ENCODE assay signal across 8 cellular contexts in the genomic region with DNA sequence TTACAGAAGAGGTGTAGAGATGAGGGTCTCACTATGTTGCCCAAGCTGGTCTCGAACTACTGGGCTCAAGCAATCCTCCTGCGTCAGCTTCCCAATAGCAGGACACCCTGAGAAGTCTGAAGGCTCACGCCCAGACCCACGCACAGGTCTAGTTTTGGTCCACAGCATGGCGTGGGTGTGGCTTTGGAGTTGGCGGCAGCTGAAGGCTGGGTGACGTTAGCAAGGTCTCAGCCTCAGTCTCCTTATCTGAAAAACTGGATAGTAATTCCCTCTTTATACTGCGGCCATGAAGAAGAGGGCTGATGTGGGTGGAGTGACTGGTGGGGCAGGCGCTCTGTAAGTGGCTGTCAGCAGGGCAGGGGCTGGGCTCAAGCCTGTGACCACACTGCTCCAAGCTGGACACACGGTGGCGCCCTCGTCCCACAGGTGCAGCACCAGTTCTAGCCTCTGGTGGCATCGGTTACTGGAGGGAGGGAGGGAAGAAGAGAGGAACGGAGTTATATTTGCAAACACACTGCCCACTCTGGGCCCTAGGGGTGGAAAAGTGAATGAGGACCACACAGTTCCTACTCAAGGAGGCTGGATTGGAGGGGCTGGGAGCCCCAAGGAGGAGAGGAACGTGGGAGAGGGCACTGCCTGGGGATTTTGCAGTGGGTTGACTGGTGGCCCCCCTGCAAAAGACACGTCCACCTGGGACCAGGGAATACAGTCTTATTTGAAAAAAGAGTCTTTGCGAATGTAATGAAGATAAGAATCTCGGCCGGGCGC. TPM values are rescaled to one million over a fixed set of nuclear protein-coding genes. Genes with fewer than 3 reads are reported as not detected.
DNase-seq lines count a peak whose midpoint lies in the region; TF ChIP-seq lines count a peak whose summit lies in the region.

No MANE protein-coding gene starts in this region.

- H3K4me3 ChIP-seq in HAP-1 (no peak overlapping the region), trophoblast cell (ENCODE audit: low read depth, low read length) (no peak overlapping the region), transverse colon (no peak overlapping the region)

- no peak for TF ChIP-seq EP300 in transverse colon (IDR thresholded peaks at IDR 0.05; ENCODE audit: low read depth)

- no peak overlapping the region for H3K4me2 ChIP-seq in trophoblast cell (ENCODE audit: low read length)

- peak overlapping the region; percentile 72 for H2AFZ ChIP-seq in trophoblast cell (ENCODE audit: insufficient read depth, low read length, poor library complexity)

- H3K9me3 ChIP-seq in HAP-1, result no peaks in the 10 kb centered on the region
- no peaks in the 10 kb centered on the region for H3K9me3 ChIP-seq in trophoblast cell (ENCODE audit: insufficient read depth, low read depth, low read length)
- H3K9me3 ChIP-seq in transverse colon, result no peaks in the 10 kb centered on the region

- no peak for TF ChIP-seq POLR2A in transverse colon (IDR thresholded peaks at IDR 0.05)

- H3K4ac ChIP-seq in trophoblast cell (ENCODE audit: low read depth, low read length), result no peak overlapping the region

- no peaks in the 10 kb centered on the region for H3K36me3 ChIP-seq in HAP-1 (replicated peaks)
- H3K36me3 ChIP-seq in trophoblast cell (ENCODE audit: control insufficient read depth in 1 of 2, insufficient read depth in 2 of 2, low read length in 2 of 2), result no peaks in the 10 kb centered on the region
- no peaks in the 10 kb centered on the region for H3K36me3 ChIP-seq in transverse colon

- no peak overlapping the region for H4K91ac ChIP-seq in trophoblast cell (ENCODE audit: low read depth, low read length)

- peak overlapping the region; percentile 74 for H2BK120ac ChIP-seq in trophoblast cell (ENCODE audit: insufficient read depth, low read length, poor library complexity)

- peak; percentile 93 to 100 (median 94) for TF ChIP-seq CTCF in transverse colon (IDR thresholded peaks at IDR 0.05)

- H3K14ac ChIP-seq in trophoblast cell (ENCODE audit: low read length), result no peak overlapping the region

- peaks cover 67% of the 10 kb centered on the region for H3K27me3 Mint-ChIP-seq in activated naive CD4-positive, alpha-beta T cell treated with anti-CD3 and anti-CD28 coated beads, Interleukin-2, amount 10 ng/mL, durations not matched to agents 7 days and 5 days

- H3K4me1 ChIP-seq in HAP-1 (peaks cover 8% of the 10 kb centered on the region), trophoblast cell (ENCODE audit: control insufficient read depth in 1 of 2, insufficient read depth in 2 of 2, low read length in 2 of 2) (peaks cover 15 to 16% of the 10 kb centered on the region in 2 experiments), transverse colon (peaks cover 0 to 27% (median 19%) of the 10 kb centered on the region in 4 donors)

- no peaks in the 10 kb centered on the region for H3K79me2 ChIP-seq in trophoblast cell (ENCODE audit: control insufficient read depth, insufficient read depth, low read length, poor library complexity)

- no peak overlapping the region for H3K18ac ChIP-seq in trophoblast cell (ENCODE audit: low read length)

- H3K27ac Mint-ChIP-seq in activated naive CD4-positive, alpha-beta T cell treated with anti-CD3 and anti-CD28 coated beads, Interleukin-2, amount 10 ng/mL, durations not matched to agents 7 days and 5 days, result no peak overlapping the region

- H2BK5ac ChIP-seq in trophoblast cell (ENCODE audit: low read depth, low read length, poor library complexity), result peak overlapping the region; percentile 64

- no peak overlapping the region for H4K8ac ChIP-seq in trophoblast cell (ENCODE audit: low read depth, low read length)

- peak overlapping the region; percentile 55 for H2BK12ac ChIP-seq in trophoblast cell (ENCODE audit: low read length)

- H3K27me3 ChIP-seq in HAP-1 (ENCODE audit: low read depth) (no peaks in the 10 kb centered on the region), trophoblast cell (ENCODE audit: insufficient read depth, low read length) (no peaks in the 10 kb centered on the region), transverse colon (no peaks in the 10 kb centered on the region)

- in situ Hi-C loops in HAP-1 (cut with MboI; ENCODE audit: low sequenced_read_pairs) (no loop called here), transverse colon (cut with MboI; ENCODE audit: low pct_ligation_motif_present in 1 of 4, low pct_unique_long_range_greater_than_20kb in 1 of 4, low sequenced_read_pairs in 3 of 4) (loop anchor here in 1 of 4 donors (10.0 kb wide), 1 partner anchor 46 kb away; the partner anchor contains the start of gene LGALS2)

- H3K27ac ChIP-seq in trophoblast cell (ENCODE audit: low read depth, low read length), result no peak overlapping the region
- peak overlapping the region in 3 of 4 donors; percentile 33 to 52 (median 47) for H3K27ac ChIP-seq in transverse colon

- DNase-seq in ELF-1 (ENCODE audit: low read depth, low spot score) (peak; percentile 95), HAP-1 (ENCODE audit: low spot score in 2 of 2) (peak; percentile 95 to 97), NCI-H1048 (lab: John Stamatoyannopoulos, UW) (peak; percentile 80), SKM-1 (lab: John Stamatoyannopoulos, UW; ENCODE audit: unreplicated experiment) (peak; percentile 85), glomerular visceral epithelial cell (ENCODE audit: extremely low spot score) (peak; percentile 91), trophoblast cell (peak; percentile 92 to 97), transverse colon (peak; percentile 97)
- DNase-seq in activated naive CD4-positive, alpha-beta T cell treated with anti-CD3 and anti-CD28 coated beads, Interleukin-2, amount 10 ng/mL, durations not matched to agents 7 days and 5 days, result peak; percentile 93

- CTCF ChIA-PET in activated naive CD4-positive, alpha-beta T cell treated with anti-CD3 and anti-CD28 coated beads, Interleukin-2, amount 10 ng/mL, durations not matched to agents 7 days and 5 days (lab: Charles Lee), result interaction anchor here (0.6 to 15.2 kb wide), 12 partner anchors 8 to 415 kb away, joined by 3 to 411 read pairs (median 4); partner anchors contain the start of genes CDC42EP1, GGA1, MFNG and POLR2F

- no peaks in the 10 kb centered on the region for H3K9me3 Mint-ChIP-seq in activated naive CD4-positive, alpha-beta T cell treated with anti-CD3 and anti-CD28 coated beads, Interleukin-2, amount 10 ng/mL, durations not matched to agents 7 days and 5 days

- H3K23ac ChIP-seq in trophoblast cell (ENCODE audit: low read length), result no peak overlapping the region

- peaks cover 41% of the 10 kb centered on the region for H3K4me1 Mint-ChIP-seq in activated naive CD4-positive, alpha-beta T cell treated with anti-CD3 and anti-CD28 coated beads, Interleukin-2, amount 10 ng/mL, durations not matched to agents 7 days and 5 days

- peaks cover 7% of the 10 kb centered on the region for H3K79me1 ChIP-seq in trophoblast cell (ENCODE audit: low read length)

- H4K12ac ChIP-seq in trophoblast cell (ENCODE audit: low read depth, low read length), result no peak overlapping the region

- no peak overlapping the region for H3K4me3 Mint-ChIP-seq in activated naive CD4-positive, alpha-beta T cell treated with anti-CD3 and anti-CD28 coated beads, Interleukin-2, amount 10 ng/mL, durations not matched to agents 7 days and 5 days

- no peak overlapping the region for H3K9ac ChIP-seq in trophoblast cell (ENCODE audit: low read length)

- WGBS in trophoblast cell (ENCODE audit: extremely low coverage, insufficient coverage, insufficient read length), result no CpG with 5 or more reads among the region's 20 CpGs
- WGBS in transverse colon (ENCODE audit: low coverage in 1 of 2), 2 donors, result 10 to 13% methylated on average over 2 to 19 of the region's 20 CpGs

- intact Hi-C loops in transverse colon (cut with DNase I; ENCODE audit: low total_unique reads), result no loop called here

- no peak overlapping the region for H2AK5ac ChIP-seq in trophoblast cell (ENCODE audit: low read length)

- H3K36me3 Mint-ChIP-seq in activated naive CD4-positive, alpha-beta T cell treated with anti-CD3 and anti-CD28 coated beads, Interleukin-2, amount 10 ng/mL, durations not matched to agents 7 days and 5 days, result no peaks in the 10 kb centered on the region

RNA-seq across cellular contexts. Expression of gene CARD10, which starts 19.6 kb away (rescaled TPM):
- polyA plus RNA-seq in trophoblast cell (2013), result 4.7 and 4.9 TPM in 2 replicates
- total RNA-seq in transverse colon, result 100 to 1,000 TPM in 1 of 4 donors, 10 to 100 TPM in 3; 46.3 to 166 (median 60.9) TPM

RNA-seq across cellular contexts. Expression of gene CDC42EP1, which starts 21.5 kb away (rescaled TPM):
- 191 and 202 TPM in 2 replicates for polyA plus RNA-seq in trophoblast cell (2013)
- total RNA-seq in transverse colon, result 10 to 100 TPM; 27.3 to 52.9 (median 28.9) TPM

RNA-seq across cellular contexts. Expression of gene LGALS2, which starts 41.1 kb away (rescaled TPM):
- polyA plus RNA-seq in trophoblast cell (2013), result not detected in 2 replicates
- total RNA-seq in transverse colon, result 10 to 100 TPM in 2 of 4 donors, 1 to 10 TPM in 1, not detected in 1; 1.3 to 43.4 (median 17.2) TPM

RNA-seq across cellular contexts. Expression of gene MFNG, which starts 52.6 kb away (rescaled TPM):
- polyA plus RNA-seq in trophoblast cell (2013), result 0.08 and 0.36 TPM in 2 replicates
- total RNA-seq in transverse colon, result 10 to 100 TPM in 3 of 4 donors, 1 to 10 TPM in 1; 2.8 to 26.4 (median 15.7) TPM
